ENCODE assay signal across 8 cellular contexts in the genomic region with DNA sequence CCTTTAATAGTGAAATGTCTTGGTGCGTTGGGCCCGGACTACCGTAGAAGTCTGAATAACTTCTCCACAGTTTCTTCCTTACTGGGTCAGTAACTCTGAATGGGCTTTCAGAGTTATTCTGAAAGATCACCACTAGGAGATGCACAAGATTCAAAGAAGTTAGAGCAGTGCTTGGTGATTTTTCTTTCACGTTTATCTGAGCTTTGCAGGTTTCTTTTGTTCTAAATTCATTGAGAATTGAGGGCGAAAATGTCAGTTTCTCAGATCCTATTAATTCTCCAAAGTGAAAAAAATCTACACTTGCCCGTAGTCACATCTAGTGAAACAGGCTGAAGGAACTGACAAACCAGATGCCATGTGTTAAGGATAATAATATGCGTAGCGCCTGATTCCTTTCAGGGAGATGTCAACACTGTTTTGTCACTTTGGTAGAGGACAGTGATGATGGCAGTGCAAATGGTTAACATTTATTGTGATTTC.
DNase-seq lines count a peak whose midpoint lies in the region; ATAC-seq and TF ChIP-seq lines count a peak whose summit lies in the region.

No MANE protein-coding gene starts in this region.

- no peak for DNase-seq in CD4-positive, alpha-beta T cell
- peak; percentile 42 for DNase-seq in NCI-H1417 treated with DMSO at 0.1 percent for 48 hours (lab: John Stamatoyannopoulos, UW)
- peak; percentile 58 to 80 for DNase-seq in SW 1271 (lab: John Stamatoyannopoulos, UW)
- DNase-seq in fibroblast of the aortic adventitia (ENCODE audit: low read depth) = peak; percentile 88
- DNase-seq in neuronal stem cell (ENCODE audit: low spot score) = peak; percentile 44
- DNase-seq in NK-92 (lab: John Stamatoyannopoulos, UW; ENCODE audit: unreplicated experiment) = no peak

- H3K79me1 ChIP-seq in neuronal stem cell (ENCODE audit: low read depth, low read length) = no peaks in the 10 kb centered on the region

- H2BK12ac ChIP-seq in neuronal stem cell (ENCODE audit: low read length) = no peak overlapping the region

- H4K8ac ChIP-seq in neuronal stem cell (ENCODE audit: low read depth, low read length) = no peak overlapping the region

- no peak overlapping the region for H4K91ac ChIP-seq in neuronal stem cell (ENCODE audit: low read depth, low read length, poor library complexity)

- no peaks in the 10 kb centered on the region for H3K27me3 Mint-ChIP-seq in CD4-positive, alpha-beta T cell

- peaks cover 13% of the 10 kb centered on the region for H3K4me1 Mint-ChIP-seq in CD4-positive, alpha-beta T cell (ENCODE audit: low read depth)

- H2BK15ac ChIP-seq in neuronal stem cell (ENCODE audit: low read length) = no peak overlapping the region

- no peaks in the 10 kb centered on the region for H3K9me3 ChIP-seq in CD4-positive, alpha-beta T cell (ENCODE audit: control insufficient read depth, low read length)
- H3K9me3 ChIP-seq in neuronal stem cell (replicated peaks in 1 of 2; ENCODE audit: control insufficient read depth in 2 of 2, insufficient read depth in 1 of 2, low read depth in 1 of 2, low read length in 2 of 2) = no peaks in the 10 kb centered on the region

- H2AFZ ChIP-seq in neuronal stem cell (ENCODE audit: low read length) = peak overlapping the region; percentile 5

- no peaks in the 10 kb centered on the region for H3K9me3 Mint-ChIP-seq in CD4-positive, alpha-beta T cell

- H3K4me3 ChIP-seq in fibroblast of the aortic adventitia (ENCODE audit: low read depth, low read length) (no peak overlapping the region), neuronal stem cell (ENCODE audit: low read length in 2 of 2) (no peak overlapping the region)

- ATAC-seq in CD4-positive, alpha-beta T cell (ENCODE audit: poor library complexity) = peak; percentile 68
- ATAC-seq in GM19372 (IDR thresholded peaks at IDR 0.05; ENCODE audit: low read depth, unreplicated experiment) (peak; percentile 53), HG02981 (IDR thresholded peaks at IDR 0.05; ENCODE audit: unreplicated experiment) (no peak)

- H3K27ac Mint-ChIP-seq in CD4-positive, alpha-beta T cell = no peak overlapping the region

- H3K14ac ChIP-seq in neuronal stem cell (ENCODE audit: low read length) = no peak overlapping the region

- H3K4ac ChIP-seq in neuronal stem cell (ENCODE audit: low read length) = no peak overlapping the region

- H3K4me1 ChIP-seq in neuronal stem cell (ENCODE audit: control insufficient read depth in 2 of 2, insufficient read depth in 1 of 2, low read depth in 1 of 2, low read length in 2 of 2) = no peaks in the 10 kb centered on the region

- intact Hi-C loops in CD4-positive, alpha-beta T cell (cut with DNase I, micrococcal nuclease) = loop anchor here (1.0 to 5.0 kb wide), 6 partner anchors 18 to 463 kb away; no protein-coding TSS in a partner anchor

- CTCF ChIA-PET in CD4-positive, alpha-beta T cell (lab: Charles Lee) = interaction anchor here (0.6 to 7.0 kb wide), 35 partner anchors 11 to 463 kb away, joined by 3 to 84 read pairs (median 4); no protein-coding TSS in a partner anchor

- no peaks in the 10 kb centered on the region for H3K27me3 ChIP-seq in CD4-positive, alpha-beta T cell (ENCODE audit: control insufficient read depth, insufficient read depth, low read length)
- H3K27me3 ChIP-seq in neuronal stem cell (ENCODE audit: control insufficient read depth in 3 of 3, insufficient read depth in 3 of 3, low read depth in 1 of 3, low read length in 3 of 3) = no peaks in the 10 kb centered on the region

- TF ChIP-seq CTCF in CD4-positive, alpha-beta T cell (IDR thresholded peaks at IDR 0.05) = peak; percentile 84
- peak; percentile 87 for TF ChIP-seq CTCF in fibroblast of the aortic adventitia (IDR thresholded peaks at IDR 0.05; ENCODE audit: insufficient read depth, low read length)

- WGBS in neuronal stem cell (ENCODE audit: extremely low coverage in 2 of 2, insufficient read length in 2 of 2, insufficient replicate concordance in 1 of 2), 2 donors = no CpG with 5 or more reads among the region's 8 CpGs

- no peak overlapping the region for H3K4me3 Mint-ChIP-seq in CD4-positive, alpha-beta T cell

- no peak overlapping the region for H2AK5ac ChIP-seq in neuronal stem cell (ENCODE audit: low read depth, low read length)

- H3K9ac ChIP-seq in neuronal stem cell (ENCODE audit: low read depth, low read length, poor library complexity) = no peak overlapping the region

- no peak overlapping the region for H2BK120ac ChIP-seq in neuronal stem cell (ENCODE audit: low read depth, low read length)

- no peaks in the 10 kb centered on the region for H3K36me3 ChIP-seq in neuronal stem cell (replicated peaks in 1 of 2; ENCODE audit: control insufficient read depth in 2 of 2, insufficient read depth in 2 of 2, low read length in 2 of 2)

- H3K18ac ChIP-seq in neuronal stem cell (ENCODE audit: low read length) = no peak overlapping the region

- H3K4me2 ChIP-seq in neuronal stem cell (ENCODE audit: insufficient read depth, low read length, poor library complexity, severe bottlenecking) = no peak overlapping the region

- no peaks in the 10 kb centered on the region for H3K36me3 Mint-ChIP-seq in CD4-positive, alpha-beta T cell (ENCODE audit: low read depth)

- H2BK5ac ChIP-seq in neuronal stem cell (ENCODE audit: low read length) = no peak overlapping the region

- POLR2A ChIA-PET in CD4-positive, alpha-beta T cell (lab: Charles Lee) = interaction anchor here (0.6 to 2.9 kb wide), 13 partner anchors 38 to 462 kb away, joined by 3 to 14 read pairs (median 4); no protein-coding TSS in a partner anchor

- H3K23ac ChIP-seq in neuronal stem cell (ENCODE audit: low read depth, low read length, poor library complexity) = no peak overlapping the region

- H3K27ac ChIP-seq in CD4-positive, alpha-beta T cell (ENCODE audit: low read depth, low read length) = no peak overlapping the region
- H3K27ac ChIP-seq in neuronal stem cell (replicated peaks; ENCODE audit: low read length) = no peak overlapping the region

Comparison
In these comparisons a context has a peak if more than half of its experiments do, and no peak if none do; other contexts are left out.
1. DNase-seq: peak in NCI-H1417 treated with DMSO at 0.1 percent for 48 hours (single experiment), SW 1271 (2 of 2), fibroblast of the aortic adventitia (single experiment) and neuronal stem cell (single experiment); none in CD4-positive, alpha-beta T cell (0 of 10) and NK-92 (single experiment).